ENCODE assay signal across 1 cellular context in genomic region chr19:4362871-4363545, GRCh38.
TF ChIP-seq lines count a peak whose summit lies in the region.

No MANE protein-coding gene starts in this region.

TF ChIP-seq in H1, 55 proteins besides CTCF, POLR2A, EP300 and RAD21:
- TF ChIP-seq YY1 (IDR thresholded peaks at IDR 0.05; ENCODE audit: low read depth, low read length) = no peak
- TF ChIP-seq KDM4A (IDR thresholded peaks at IDR 0.05; ENCODE audit: low read depth, low read length, severe bottlenecking) = no peak
- no peak for TF ChIP-seq MAFK (IDR thresholded peaks at IDR 0.05; ENCODE audit: low read depth, low read length)
- no peak for TF ChIP-seq TBP (IDR thresholded peaks at IDR 0.05; ENCODE audit: low read depth, low read length)
- TF ChIP-seq POLR2AphosphoS5 (IDR thresholded peaks at IDR 0.05; ENCODE audit: low read depth, low read length) = 0 out of 2 replicates have a peak, but pooled peaks have one; percentile 70
- TF ChIP-seq ZNF274 (IDR thresholded peaks at IDR 0.05; ENCODE audit: borderline replicate concordance, extremely low read depth, low read length) = no peak
- TF ChIP-seq ATF3 (IDR thresholded peaks at IDR 0.05; ENCODE audit: insufficient read depth, low read depth, low read length) = no peak
- no peak for TF ChIP-seq SUZ12 (IDR thresholded peaks at IDR 0.05; ENCODE audit: low read length)
- TF ChIP-seq GTF2F1 (IDR thresholded peaks at IDR 0.05; ENCODE audit: borderline replicate concordance, low read depth, low read length) = no peak
- no peak for TF ChIP-seq SP4 (IDR thresholded peaks at IDR 0.05; ENCODE audit: low read length)
- TF ChIP-seq CHD7 (IDR thresholded peaks at IDR 0.05; ENCODE audit: insufficient replicate concordance, low read length) = no peak
- no peak for TF ChIP-seq BACH1 (IDR thresholded peaks at IDR 0.05; ENCODE audit: low read length)
- TF ChIP-seq MAX (IDR thresholded peaks at IDR 0.05) = peak; percentile 87
- no peak for TF ChIP-seq TEAD4 (IDR thresholded peaks at IDR 0.05; ENCODE audit: low read depth, low read length)
- TF ChIP-seq BRCA1 (IDR thresholded peaks at IDR 0.05; ENCODE audit: low read depth, low read length) = no peak
- TF ChIP-seq CREB1 (IDR thresholded peaks at IDR 0.05) = no peak
- no peak for TF ChIP-seq FOSL1 (IDR thresholded peaks at IDR 0.05; ENCODE audit: insufficient read depth, low read depth, low read length)
TF ChIP-seq in H1: peak in this region for 2.
